ENCODE assay signal across 31 cellular contexts in the genomic region with DNA sequence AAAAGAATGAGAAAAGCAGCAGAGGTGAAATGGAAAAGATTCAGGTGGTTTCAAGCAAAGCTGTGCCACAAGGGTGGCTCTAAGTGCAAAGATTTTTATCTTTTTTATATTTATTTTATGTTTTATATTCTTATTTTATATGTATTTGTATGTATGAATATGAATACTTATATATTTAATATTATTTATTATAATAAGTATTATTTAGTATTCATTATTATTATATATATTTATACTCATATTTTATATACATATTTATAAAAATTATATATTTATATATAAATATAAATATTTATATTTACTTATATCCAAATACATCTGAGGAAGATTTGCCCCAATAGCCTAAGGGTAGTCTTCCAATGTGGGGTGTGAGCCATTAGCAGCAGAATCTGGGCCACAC.
"Had no signal": no experiment of that assay in that cellular context is flagged by ENCODE, and none has a peak within 500 bp of the region (broad histone marks: within the 10 kb centered on the region; RNA-seq: fewer than 3 reads in every experiment).

No MANE protein-coding gene starts in this region.

- H3K4me1 Mint-ChIP-seq: activated CD4-positive, alpha-beta memory T cell treated with anti-CD3 and anti-CD28 coated beads, Interleukin-2, amount 10 ng/mL, durations not matched to agents 7 days and 5 days; activated CD4-positive, alpha-beta T cell treated with anti-CD3 and anti-CD28 coated beads, Interleukin-2, amount 10 ng/mL, durations not matched to agents 7 days and 5 days; central memory CD8-positive, alpha-beta T cell; T-helper 17 cell had no signal

- H3K36me3 ChIP-seq: brain microvascular endothelial cell, esophagus squamous epithelium had no signal

- H3K27me3 ChIP-seq: brain microvascular endothelial cell, esophagus squamous epithelium had no signal

- H3K4me3 Mint-ChIP-seq: activated CD4-positive, alpha-beta memory T cell treated with anti-CD3 and anti-CD28 coated beads, Interleukin-2, amount 10 ng/mL, durations not matched to agents 7 days and 5 days; activated CD4-positive, alpha-beta T cell treated with anti-CD3 and anti-CD28 coated beads, Interleukin-2, amount 10 ng/mL, durations not matched to agents 7 days and 5 days; activated naive CD8-positive, alpha-beta T cell; activated T-cell treated with anti-CD3 and anti-CD28 coated beads, Interleukin-2, amount 50 U/mL, for 24 hours; activated T-cell treated with anti-CD3 and anti-CD28 coated beads, Interleukin-2, amount 50 U/mL, for 72 hours; central memory CD8-positive, alpha-beta T cell; T-helper 17 cell; T-helper 2 cell treated with Interferon-gamma antibody and Interleukin-4, amounts not matched to agents 5 μg/mL and 100 μg/mL, for 36 hours had no signal

- H3K27me3 Mint-ChIP-seq: activated CD4-positive, alpha-beta memory T cell treated with anti-CD3 and anti-CD28 coated beads, Interleukin-2, amount 10 ng/mL, durations not matched to agents 7 days and 5 days; activated CD4-positive, alpha-beta T cell treated with anti-CD3 and anti-CD28 coated beads, Interleukin-2, amount 10 ng/mL, durations not matched to agents 7 days and 5 days; activated naive CD8-positive, alpha-beta T cell; activated T-cell treated with anti-CD3 and anti-CD28 coated beads, Interleukin-2, amount 50 U/mL, for 24 hours; central memory CD8-positive, alpha-beta T cell; T-helper 17 cell had no signal

- H3K4me1 ChIP-seq: esophagus squamous epithelium had no signal

- H3K4me3 ChIP-seq: esophagus squamous epithelium had no signal

- FAIRE-seq: astrocyte, bronchial epithelial cell, endometrium, endothelial cell of umbilical vein had no signal

- ATAC-seq: activated T-cell treated with anti-CD3 and anti-CD28 coated beads, Interleukin-2, amount 50 U/mL, for 72 hours; T-helper 17 cell had no signal

- H3K27ac Mint-ChIP-seq: activated CD4-positive, alpha-beta memory T cell treated with anti-CD3 and anti-CD28 coated beads, Interleukin-2, amount 10 ng/mL, durations not matched to agents 7 days and 5 days; activated CD4-positive, alpha-beta T cell treated with anti-CD3 and anti-CD28 coated beads, Interleukin-2, amount 10 ng/mL, durations not matched to agents 7 days and 5 days; activated naive CD8-positive, alpha-beta T cell; activated T-cell treated with anti-CD3 and anti-CD28 coated beads, Interleukin-2, amount 50 U/mL, for 24 hours; activated T-cell treated with anti-CD3 and anti-CD28 coated beads, Interleukin-2, amount 50 U/mL, for 72 hours; T-helper 17 cell; T-helper 2 cell treated with Interferon-gamma antibody and Interleukin-4, amounts not matched to agents 5 μg/mL and 100 μg/mL, for 36 hours had no signal

- H3K27ac ChIP-seq: brain microvascular endothelial cell, epithelial cell of prostate, esophagus squamous epithelium had no signal

- H3K36me3 Mint-ChIP-seq: activated naive CD8-positive, alpha-beta T cell had no signal

- DNase-seq: activated CD4-positive, alpha-beta memory T cell treated with anti-CD3 and anti-CD28 coated beads, Interleukin-2, amount 10 ng/mL, durations not matched to agents 7 days and 5 days; activated CD4-positive, alpha-beta T cell treated with anti-CD3 and anti-CD28 coated beads for 1 hour; activated CD4-positive, alpha-beta T cell treated with anti-CD3 and anti-CD28 coated beads for 4 hours; activated CD4-positive, alpha-beta T cell treated with anti-CD3 and anti-CD28 coated beads, Interleukin-2, amount 10 ng/mL, durations not matched to agents 7 days and 5 days; activated CD4-positive, alpha-beta T cell treated with anti-CD3 and anti-CD28 coated beads, Interleukin-2, amount 50 U/mL, for 4 hours; activated CD8-positive, alpha-beta memory T cell treated with anti-CD3 and anti-CD28 coated beads, Interleukin-2, amount 50 U/mL, for 48 hours; activated gamma-delta T cell; activated naive CD4-positive, alpha-beta T cell; activated naive CD4-positive, alpha-beta T cell treated with anti-CD3 and anti-CD28 coated beads, Interleukin-2, amount 50 U/mL, for 16 hours; activated T-cell treated with anti-CD3 and anti-CD28 coated beads for 4 hours; activated T-cell treated with anti-CD3 and anti-CD28 coated beads, Interleukin-2, amount 50 U/mL, for 24 hours; activated T-cell treated with anti-CD3 and anti-CD28 coated beads, Interleukin-2, amount 50 U/mL, for 72 hours; amniotic stem cell; anterior cingulate cortex; brain microvascular endothelial cell; cortex of kidney; effector CD8-positive, alpha-beta T cell; esophagus squamous epithelium; foreskin melanocyte; head of caudate nucleus; T-helper 1 cell; T-helper 17 cell; T1000 had no signal
